Comparison of ENCODE assay signal across 1 cellular context in genomic region chr9:72984150-72984947, GRCh38.
TF ChIP-seq lines count a peak whose summit lies in the region.

No MANE protein-coding gene starts in this region.

TF ChIP-seq in HepG2, 621 proteins besides CTCF, POLR2A, EP300 and RAD21 (continued from another document):
- TF ChIP-seq, protein P1, sequence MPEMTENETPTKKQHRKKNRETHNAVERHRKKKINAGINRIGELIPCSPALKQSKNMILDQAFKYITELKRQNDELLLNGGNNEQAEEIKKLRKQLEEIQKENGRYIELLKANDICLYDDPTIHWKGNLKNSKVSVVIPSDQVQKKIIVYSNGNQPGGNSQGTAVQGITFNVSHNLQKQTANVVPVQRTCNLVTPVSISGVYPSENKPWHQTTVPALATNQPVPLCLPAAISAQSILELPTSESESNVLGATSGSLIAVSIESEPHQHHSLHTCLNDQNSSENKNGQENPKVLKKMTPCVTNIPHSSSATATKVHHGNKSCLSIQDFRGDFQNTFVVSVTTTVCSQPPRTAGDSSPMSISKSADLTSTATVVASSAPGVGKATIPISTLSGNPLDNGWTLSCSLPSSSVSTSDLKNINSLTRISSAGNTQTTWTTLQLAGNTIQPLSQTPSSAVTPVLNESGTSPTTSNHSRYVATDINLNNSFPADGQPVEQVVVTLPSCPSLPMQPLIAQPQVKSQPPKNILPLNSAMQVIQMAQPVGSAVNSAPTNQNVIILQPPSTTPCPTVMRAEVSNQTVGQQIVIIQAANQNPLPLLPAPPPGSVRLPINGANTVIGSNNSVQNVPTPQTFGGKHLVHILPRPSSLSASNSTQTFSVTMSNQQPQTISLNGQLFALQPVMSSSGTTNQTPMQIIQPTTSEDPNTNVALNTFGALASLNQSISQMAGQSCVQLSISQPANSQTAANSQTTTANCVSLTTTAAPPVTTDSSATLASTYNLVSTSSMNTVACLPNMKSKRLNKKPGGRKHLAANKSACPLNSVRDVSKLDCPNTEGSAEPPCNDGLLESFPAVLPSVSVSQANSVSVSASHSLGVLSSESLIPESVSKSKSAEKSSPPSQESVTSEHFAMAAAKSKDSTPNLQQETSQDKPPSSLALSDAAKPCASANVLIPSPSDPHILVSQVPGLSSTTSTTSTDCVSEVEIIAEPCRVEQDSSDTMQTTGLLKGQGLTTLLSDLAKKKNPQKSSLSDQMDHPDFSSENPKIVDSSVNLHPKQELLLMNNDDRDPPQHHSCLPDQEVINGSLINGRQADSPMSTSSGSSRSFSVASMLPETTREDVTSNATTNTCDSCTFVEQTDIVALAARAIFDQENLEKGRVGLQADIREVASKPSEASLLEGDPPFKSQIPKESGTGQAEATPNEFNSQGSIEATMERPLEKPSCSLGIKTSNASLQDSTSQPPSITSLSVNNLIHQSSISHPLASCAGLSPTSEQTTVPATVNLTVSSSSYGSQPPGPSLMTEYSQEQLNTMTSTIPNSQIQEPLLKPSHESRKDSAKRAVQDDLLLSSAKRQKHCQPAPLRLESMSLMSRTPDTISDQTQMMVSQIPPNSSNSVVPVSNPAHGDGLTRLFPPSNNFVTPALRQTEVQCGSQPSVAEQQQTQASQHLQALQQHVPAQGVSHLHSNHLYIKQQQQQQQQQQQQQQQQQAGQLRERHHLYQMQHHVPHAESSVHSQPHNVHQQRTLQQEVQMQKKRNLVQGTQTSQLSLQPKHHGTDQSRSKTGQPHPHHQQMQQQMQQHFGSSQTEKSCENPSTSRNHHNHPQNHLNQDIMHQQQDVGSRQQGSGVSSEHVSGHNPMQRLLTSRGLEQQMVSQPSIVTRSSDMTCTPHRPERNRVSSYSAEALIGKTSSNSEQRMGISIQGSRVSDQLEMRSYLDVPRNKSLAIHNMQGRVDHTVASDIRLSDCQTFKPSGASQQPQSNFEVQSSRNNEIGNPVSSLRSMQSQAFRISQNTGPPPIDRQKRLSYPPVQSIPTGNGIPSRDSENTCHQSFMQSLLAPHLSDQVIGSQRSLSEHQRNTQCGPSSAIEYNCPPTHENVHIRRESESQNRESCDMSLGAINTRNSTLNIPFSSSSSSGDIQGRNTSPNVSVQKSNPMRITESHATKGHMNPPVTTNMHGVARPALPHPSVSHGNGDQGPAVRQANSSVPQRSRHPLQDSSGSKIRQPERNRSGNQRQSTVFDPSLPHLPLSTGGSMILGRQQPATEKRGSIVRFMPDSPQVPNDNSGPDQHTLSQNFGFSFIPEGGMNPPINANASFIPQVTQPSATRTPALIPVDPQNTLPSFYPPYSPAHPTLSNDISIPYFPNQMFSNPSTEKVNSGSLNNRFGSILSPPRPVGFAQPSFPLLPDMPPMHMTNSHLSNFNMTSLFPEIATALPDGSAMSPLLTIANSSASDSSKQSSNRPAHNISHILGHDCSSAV (CRISPR knock-in tag; IDR thresholded peaks at IDR 0.05; ENCODE audit: borderline replicate concordance), result no peak
- TF ChIP-seq NFKBIZ (CRISPR knock-in tag; IDR thresholded peaks at IDR 0.05), result no peak
